In genomic region chr17:77442976-77443742, GRCh38 we compare ENCODE assay signal across 11 cellular contexts.
DNase-seq lines count a peak whose midpoint lies in the region; ATAC-seq and TF ChIP-seq lines count a peak whose summit lies in the region.
"Had no signal": no experiment of that assay in that cellular context is flagged by ENCODE, and none has a peak within 500 bp of the region (broad histone marks: within the 10 kb centered on the region; RNA-seq: fewer than 3 reads in every experiment).

No MANE protein-coding gene starts in this region.

- no peaks in the 10 kb centered on the region for H3K9me3 ChIP-seq in BLaER1
- H3K9me3 ChIP-seq: SJSA1 had no signal

- H3K27me3 Mint-ChIP-seq in activated naive CD8-positive, alpha-beta T cell treated with anti-CD3 and anti-CD28 coated beads for 36 hours = no peaks in the 10 kb centered on the region
- H3K27me3 Mint-ChIP-seq in natural killer cell treated with Interleukin-12 subunit alpha and Interleukin-12 subunit beta and Interleukin-15 and Interleukin-18, amount 100 ng/mL, for 72 hours = no peaks in the 10 kb centered on the region

- no peaks in the 10 kb centered on the region for H3K9me3 Mint-ChIP-seq in activated naive CD8-positive, alpha-beta T cell treated with anti-CD3 and anti-CD28 coated beads for 36 hours
- no peaks in the 10 kb centered on the region for H3K9me3 Mint-ChIP-seq in natural killer cell treated with Interleukin-12 subunit alpha and Interleukin-12 subunit beta and Interleukin-15 and Interleukin-18, amount 100 ng/mL, for 72 hours

- peak overlapping the region; percentile 85 for H3K9ac ChIP-seq in BLaER1
- H3K9ac ChIP-seq in KMS-11 = 0 out of 2 replicates have a peak overlapping the region, but pooled peaks have one; percentile 57

- no peak overlapping the region for H3K4me3 ChIP-seq in BLaER1
- H3K4me3 ChIP-seq in KMS-11 (IDR thresholded peaks at IDR 0.05; ENCODE audit: insufficient read depth, low read depth, low read length) = no peak overlapping the region
- H3K4me3 ChIP-seq: SJSA1 had no signal

- peaks cover 87% of the 10 kb centered on the region for H3K79me2 ChIP-seq in KMS-11 (ENCODE audit: insufficient read depth, low read depth)

- peak overlapping the region; percentile 99 for H3K27ac ChIP-seq in BLaER1
- H3K27ac ChIP-seq in KMS-11 = peak overlapping the region; percentile 96
- H3K27ac ChIP-seq: SJSA1 had no signal

- ATAC-seq in natural killer cell treated with Interleukin-12 subunit alpha and Interleukin-12 subunit beta and Interleukin-15 and Interleukin-18, amount 100 ng/mL, for 72 hours = no peak
- no peak for ATAC-seq in GM21390 (IDR thresholded peaks at IDR 0.05; ENCODE audit: unreplicated experiment)

- H3K4me2 ChIP-seq in BLaER1 = peak overlapping the region; percentile 99
- peak overlapping the region; percentile 82 for H3K4me2 ChIP-seq in KMS-11

- peaks cover 15% of the 10 kb centered on the region for H3K36me3 Mint-ChIP-seq in activated naive CD8-positive, alpha-beta T cell treated with anti-CD3 and anti-CD28 coated beads for 36 hours
- no peaks in the 10 kb centered on the region for H3K36me3 Mint-ChIP-seq in natural killer cell treated with Interleukin-12 subunit alpha and Interleukin-12 subunit beta and Interleukin-15 and Interleukin-18, amount 100 ng/mL, for 72 hours

- peaks cover 93% of the 10 kb centered on the region for H3K4me1 Mint-ChIP-seq in activated naive CD8-positive, alpha-beta T cell treated with anti-CD3 and anti-CD28 coated beads for 36 hours
- H3K4me1 Mint-ChIP-seq in natural killer cell treated with Interleukin-12 subunit alpha and Interleukin-12 subunit beta and Interleukin-15 and Interleukin-18, amount 100 ng/mL, for 72 hours (ENCODE audit: low read depth in 2 of 2) = peaks cover 82 to 83% of the 10 kb centered on the region in 2 donors

- H3K4me1 ChIP-seq in BLaER1 (peaks cover 96% of the 10 kb centered on the region), KMS-11 (ENCODE audit: low read depth, poor library complexity, severe bottlenecking) (peaks cover 98% of the 10 kb centered on the region)

- H3K36me3 ChIP-seq in BLaER1 (peaks cover 5% of the 10 kb centered on the region; the same call in 1 of the 2 replicates), KMS-11 (ENCODE audit: insufficient read depth) (no peaks in the 10 kb centered on the region)

- H2AFZ ChIP-seq in KMS-11 (ENCODE audit: low read depth) = no peak overlapping the region

- peak overlapping the region; percentile 62 for H3K4me3 Mint-ChIP-seq in activated naive CD8-positive, alpha-beta T cell treated with anti-CD3 and anti-CD28 coated beads for 36 hours
- H3K4me3 Mint-ChIP-seq in natural killer cell treated with Interleukin-12 subunit alpha and Interleukin-12 subunit beta and Interleukin-15 and Interleukin-18, amount 100 ng/mL, for 72 hours = peak overlapping the region; percentile 68

- H4K20me1 ChIP-seq in BLaER1 = no peaks in the 10 kb centered on the region
- no peaks in the 10 kb centered on the region for H4K20me1 ChIP-seq in KMS-11 (ENCODE audit: insufficient read depth)

- H3K27me3 ChIP-seq in BLaER1 (no peaks in the 10 kb centered on the region), KMS-11 (ENCODE audit: insufficient read depth, low read depth) (no peaks in the 10 kb centered on the region)
- H3K27me3 ChIP-seq: SJSA1 had no signal

- no peak for TF ChIP-seq CTCF in KMS-11 (conservative IDR thresholded peaks at IDR 0.05; ENCODE audit: low read depth, low read length)

- peak overlapping the region; percentile 94 for H3K27ac Mint-ChIP-seq in activated naive CD8-positive, alpha-beta T cell treated with anti-CD3 and anti-CD28 coated beads for 36 hours
- peak overlapping the region; percentile 92 for H3K27ac Mint-ChIP-seq in natural killer cell treated with Interleukin-12 subunit alpha and Interleukin-12 subunit beta and Interleukin-15 and Interleukin-18, amount 100 ng/mL, for 72 hours

- no peak for DNase-seq in activated naive CD8-positive, alpha-beta T cell treated with anti-CD3 and anti-CD28 coated beads for 36 hours
- no peak for DNase-seq in natural killer cell treated with Interleukin-12 subunit alpha and Interleukin-12 subunit beta and Interleukin-15 and Interleukin-18, amount 100 ng/mL, for 72 hours (ENCODE audit: low spot score)
- DNase-seq in NCI-H526 (lab: John Stamatoyannopoulos, UW) (no peak), NCI-H748 (lab: John Stamatoyannopoulos, UW; ENCODE audit: unreplicated experiment) (no peak), GOT3 (lab: John Stamatoyannopoulos, UW) (no peak)
- DNase-seq: central memory CD4-positive, alpha-beta T cell; NCI-H226 had no signal
